ENCODE assay signal across 33 cellular contexts in the genomic region with DNA sequence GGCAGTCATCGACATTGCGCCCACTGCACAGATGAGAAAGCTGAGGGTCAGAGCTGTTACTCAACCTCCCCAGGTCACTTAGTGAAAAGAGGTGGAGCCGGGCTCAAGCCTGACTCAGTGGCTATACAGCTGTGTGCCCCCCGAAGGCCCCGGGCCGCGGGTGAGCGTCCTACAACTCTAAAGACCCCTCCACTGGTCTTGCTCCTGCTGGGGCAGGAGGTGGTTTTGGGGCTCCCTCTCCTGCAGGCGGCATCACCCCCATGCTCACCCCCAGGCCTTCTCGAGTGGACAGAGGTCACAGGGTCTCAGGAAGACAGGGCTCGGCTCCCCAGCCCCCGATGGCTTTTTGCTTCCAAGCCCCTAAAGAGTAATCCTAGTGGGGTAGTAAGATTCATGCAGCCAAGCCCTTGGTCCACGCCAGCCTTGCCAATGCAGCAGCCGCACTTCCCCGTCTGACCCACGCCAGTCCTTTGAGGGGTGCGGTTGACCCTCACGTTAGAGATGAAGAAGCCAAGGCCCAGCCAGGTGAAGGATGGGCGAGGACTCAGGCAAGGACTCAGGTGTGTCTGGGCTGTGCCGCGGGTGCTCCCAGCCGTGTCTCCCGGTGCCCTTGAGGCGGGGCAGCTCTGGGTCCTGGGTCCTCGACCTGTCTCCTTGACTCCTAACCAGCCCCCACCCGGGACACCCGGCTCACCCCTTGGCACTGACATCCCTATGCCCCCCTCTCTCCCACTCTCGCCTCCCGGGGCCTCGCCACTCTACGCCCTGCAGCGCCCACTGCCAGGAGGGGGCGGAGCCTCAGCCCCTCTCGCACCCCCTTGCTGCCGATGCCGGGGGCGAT.
"Had no signal": no experiment of that assay in that cellular context is flagged by ENCODE, and none has a peak within 500 bp of the region (broad histone marks: within the 10 kb centered on the region; RNA-seq: fewer than 3 reads in every experiment).

No MANE protein-coding gene starts in this region.

- H3K4me1 ChIP-seq: adrenal gland, body of pancreas, breast epithelium, Peyer's patch had no signal

- H3K27me3 ChIP-seq: adrenal gland, body of pancreas, breast epithelium, Peyer's patch had no signal

- H3K4me3 Mint-ChIP-seq: activated B cell treated with CpG ODN at 0.5 μM for 24 hours; activated CD4-positive, alpha-beta memory T cell treated with anti-CD3 and anti-CD28 coated beads for 36 hours; activated naive CD4-positive, alpha-beta T cell treated with anti-CD3 and anti-CD28 coated beads for 36 hours; activated T-cell treated with anti-CD3 and anti-CD28 coated beads, Interleukin-2, amount 50 U/mL, for 4 hours; activated T-helper 1 cell treated with anti-CD3 and anti-CD28 coated beads, Interleukin-12 subunit alpha, Interleukin-12 subunit beta, Interleukin-2, Interleukin-4 antibody, amounts not matched to agents 30 ng/mL and 10 ng/mL and 1 ng/mL, durations not matched to agents 14 hours and 24 hours and 36 hours had no signal

- H3K27ac ChIP-seq: adrenal gland, body of pancreas, breast epithelium, Peyer's patch, VCaP had no signal

- H3K9me3 Mint-ChIP-seq: activated B cell treated with CpG ODN at 0.5 μM for 24 hours; activated CD4-positive, alpha-beta memory T cell treated with anti-CD3 and anti-CD28 coated beads for 36 hours; activated naive CD4-positive, alpha-beta T cell treated with anti-CD3 and anti-CD28 coated beads for 36 hours; activated naive CD4-positive, alpha-beta T cell treated with anti-CD3 and anti-CD28 coated beads, Interleukin-2, amount 50 U/mL, for 72 hours; activated T-cell treated with anti-CD3 and anti-CD28 coated beads, Interleukin-2, amount 50 U/mL, for 4 hours; activated T-helper 1 cell treated with anti-CD3 and anti-CD28 coated beads, Interleukin-12 subunit alpha, Interleukin-12 subunit beta, Interleukin-2, Interleukin-4 antibody, amounts not matched to agents 30 ng/mL and 10 ng/mL and 1 ng/mL, durations not matched to agents 14 hours and 24 hours and 36 hours had no signal

- ATAC-seq: activated naive CD4-positive, alpha-beta T cell treated with anti-CD3 and anti-CD28 coated beads, Interleukin-2, amount 50 U/mL, for 72 hours; activated T-cell treated with anti-CD3 and anti-CD28 coated beads, Interleukin-2, amount 50 U/mL, for 4 hours; body of pancreas; K562; PC-3 had no signal

- H3K36me3 Mint-ChIP-seq: activated CD4-positive, alpha-beta memory T cell treated with anti-CD3 and anti-CD28 coated beads for 36 hours; activated naive CD4-positive, alpha-beta T cell treated with anti-CD3 and anti-CD28 coated beads, Interleukin-2, amount 50 U/mL, for 72 hours had no signal

- DNase-seq: activated B cell treated with CpG ODN at 0.5 μM for 24 hours; activated CD4-positive, alpha-beta memory T cell treated with anti-CD3 and anti-CD28 coated beads for 36 hours; activated CD4-positive, alpha-beta T cell treated with anti-CD3 and anti-CD28 coated beads for 4 hours; activated CD4-positive, alpha-beta T cell treated with anti-CD3 and anti-CD28 coated beads, Interleukin-2, amount 50 U/mL, for 1 hour; activated CD4-positive, CD25-positive, alpha-beta regulatory T cell treated with anti-CD3 and anti-CD28 coated beads, Interleukin-2, amount 50 U/mL, for 72 hours; activated CD8-positive, alpha-beta memory T cell treated with anti-CD3 and anti-CD28 coated beads, Interleukin-2, amount 50 U/mL, for 4 hours; activated gamma-delta T cell treated with Interleukin-2 at 50 U/mL for 16 hours; activated naive CD4-positive, alpha-beta T cell treated with anti-CD3 and anti-CD28 coated beads for 36 hours; activated T-cell treated with anti-CD3 and anti-CD28 coated beads for 4 hours; activated T-cell treated with anti-CD3 and anti-CD28 coated beads, Interleukin-2, amount 50 U/mL, for 4 hours; adrenal gland; body of pancreas; NCI-H1092; NCI-H1436 treated with DMSO at 0.1 percent for 48 hours; NCI-H1694 treated with DMSO at 0.1 percent for 48 hours; NCI-H2029 treated with DMSO at 0.1 percent for 48 hours; NCI-H2107; NCI-H2171; NCI-H510A; NCI-H526; NCI-H748 treated with DMSO at 0.1 percent for 48 hours; NK-92 treated with Interleukin-12 subunit alpha and Interleukin-12 subunit beta, amount 100 ng/mL, for 24 hours; PC-3; Peyer's patch; RPMI8226; SW 1271; T-helper 1 cell; T-helper 9 cell had no signal

- H3K9me3 ChIP-seq: adrenal gland, body of pancreas, Peyer's patch had no signal

- H3K27ac Mint-ChIP-seq: activated B cell treated with CpG ODN at 0.5 μM for 24 hours; activated CD4-positive, alpha-beta memory T cell treated with anti-CD3 and anti-CD28 coated beads for 36 hours; activated naive CD4-positive, alpha-beta T cell treated with anti-CD3 and anti-CD28 coated beads for 36 hours; activated naive CD4-positive, alpha-beta T cell treated with anti-CD3 and anti-CD28 coated beads, Interleukin-2, amount 50 U/mL, for 72 hours; activated T-helper 1 cell treated with anti-CD3 and anti-CD28 coated beads, Interleukin-12 subunit alpha, Interleukin-12 subunit beta, Interleukin-2, Interleukin-4 antibody, amounts not matched to agents 30 ng/mL and 10 ng/mL and 1 ng/mL, durations not matched to agents 14 hours and 24 hours and 36 hours had no signal

- H3K4me3 ChIP-seq: adrenal gland, body of pancreas, breast epithelium, K562, Peyer's patch had no signal

- H3K36me3 ChIP-seq: adrenal gland, breast epithelium, Peyer's patch had no signal

- H3K4me1 Mint-ChIP-seq: activated B cell treated with CpG ODN at 0.5 μM for 24 hours had no signal

- H3K27me3 Mint-ChIP-seq: activated B cell treated with CpG ODN at 0.5 μM for 24 hours; activated CD4-positive, alpha-beta memory T cell treated with anti-CD3 and anti-CD28 coated beads for 36 hours had no signal
